1 cellular context compared by ENCODE assay signal in the genomic region with DNA sequence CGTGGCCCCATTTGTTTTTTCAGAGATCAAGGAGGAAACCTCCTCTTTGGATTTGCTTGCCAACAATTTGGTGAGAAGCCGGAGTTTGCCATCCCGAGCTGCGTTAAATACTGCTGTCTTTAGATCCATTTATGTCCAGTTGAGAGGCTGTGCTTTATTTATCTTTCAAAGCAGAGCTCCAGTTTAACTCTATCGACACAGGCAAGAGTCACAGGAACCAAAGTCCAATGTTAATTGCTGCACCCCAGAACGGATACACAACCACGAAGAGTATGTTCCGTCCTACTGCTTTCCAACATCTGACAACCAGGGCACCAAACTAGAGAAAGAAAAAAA.
TF ChIP-seq lines count a peak whose summit lies in the region.

No MANE protein-coding gene starts in this region.

TF ChIP-seq in H1, 55 proteins besides CTCF, POLR2A, EP300 and RAD21:
- TF ChIP-seq FOSL1 (IDR thresholded peaks at IDR 0.05; ENCODE audit: insufficient read depth, low read depth, low read length) (no peak), CTBP2 (IDR thresholded peaks at IDR 0.05; ENCODE audit: borderline replicate concordance, insufficient read depth, insufficient read length, low read length) (no peak)
